Comparison of ENCODE assay signal across 1 cellular context in genomic region chr19:11187409-11187808, GRCh38.
TF ChIP-seq lines count a peak whose summit lies in the region.

No MANE protein-coding gene starts in this region.

TF ChIP-seq in K562, 482 proteins besides CTCF, POLR2A, EP300 and RAD21:
- peak; percentile 86 for TF ChIP-seq ZBTB40 (IDR thresholded peaks at IDR 0.05)
- peak; percentile 64 for TF ChIP-seq ZBTB40 (CRISPR knock-in tag; IDR thresholded peaks at IDR 0.05)
- TF ChIP-seq SP1 (CRISPR knock-in tag; IDR thresholded peaks at IDR 0.05) = no peak
- TF ChIP-seq ZBTB8A (IDR thresholded peaks at IDR 0.05; ENCODE audit: partially characterized antibody) = no peak
- no peak for TF ChIP-seq THRB (CRISPR knock-in tag; conservative IDR thresholded peaks at IDR 0.05)
